11 cellular contexts compared by ENCODE assay signal in genomic region chr1:30088594-30089556, GRCh38.
DNase-seq lines count a peak whose midpoint lies in the region; ATAC-seq and TF ChIP-seq lines count a peak whose summit lies in the region.
"Had no signal": no experiment of that assay in that cellular context is flagged by ENCODE, and none has a peak within 500 bp of the region (broad histone marks: within the 10 kb centered on the region; RNA-seq: fewer than 3 reads in every experiment).

No MANE protein-coding gene starts in this region.

- peaks cover 0 to 3% of the 10 kb centered on the region in 2 donors for H3K4me1 ChIP-seq in gastrocnemius medialis

- H3K9me3 ChIP-seq in gastrocnemius medialis, result peaks cover 0 to 11% (median 0%) of the 10 kb centered on the region in 3 donors

- H3K27ac Mint-ChIP-seq in nephron, result peak overlapping the region in 2 of 3 experiments; percentile 10 to 17
- no peak overlapping the region for H3K27ac Mint-ChIP-seq in immature natural killer cell
- H3K27ac Mint-ChIP-seq: activated CD4-positive, alpha-beta T cell treated with anti-CD3 and anti-CD28 coated beads, Interleukin-2, amount 10 ng/mL, durations not matched to agents 24 days and 14 days had no signal

- TF ChIP-seq CTCF in nephron (IDR thresholded peaks at IDR 0.05; ENCODE audit: unreplicated experiment in 3 of 3), result no peak
- TF ChIP-seq CTCF in gastrocnemius medialis (IDR thresholded peaks at IDR 0.05 in 4 of 5, conservative IDR thresholded peaks at IDR 0.05 in 1 of 5), result no peak

- H3K27me3 ChIP-seq in gastrocnemius medialis, result peaks cover 0 to 4% (median 3%) of the 10 kb centered on the region in 3 donors

- H3K4me3 Mint-ChIP-seq in nephron, result no peak overlapping the region
- H3K4me3 Mint-ChIP-seq in immature natural killer cell, result no peak overlapping the region
- H3K4me3 Mint-ChIP-seq: activated CD4-positive, alpha-beta T cell treated with anti-CD3 and anti-CD28 coated beads, Interleukin-2, amount 10 ng/mL, durations not matched to agents 24 days and 14 days had no signal

- intact Hi-C loops in gastrocnemius medialis (cut with DNase I; ENCODE audit: low total_unique reads), result loop anchor here (5.0 to 10.0 kb wide), 2 partner anchors 294 to 852 kb away; partner anchors contain the start of gene PTPRU

- no peak overlapping the region for H3K4me3 ChIP-seq in gastrocnemius medialis
- H3K4me3 ChIP-seq: breast epithelium had no signal

- H3K36me3 ChIP-seq in gastrocnemius medialis, result no peaks in the 10 kb centered on the region
- H3K36me3 ChIP-seq: breast epithelium had no signal

- TF ChIP-seq POLR2A in gastrocnemius medialis (IDR thresholded peaks at IDR 0.05), result no peak

- ATAC-seq in GM18502 (IDR thresholded peaks at IDR 0.05; ENCODE audit: poor library complexity, unreplicated experiment) (no peak), gastrocnemius medialis (no peak)

- DNase-seq in LoVo (ENCODE audit: low spot score), result peak; percentile 43
- DNase-seq in NCI-H2107 treated with DMSO at 0.1 percent for 48 hours (lab: John Stamatoyannopoulos, UW; ENCODE audit: unreplicated experiment), result peak; percentile 87
- DNase-seq in SHP77 treated with DMSO at 0.1 percent for 48 hours (lab: John Stamatoyannopoulos, UW), result peak; percentile 87
- no peak for DNase-seq in gastrocnemius medialis
- no peak for DNase-seq in immature natural killer cell
- DNase-seq: activated CD4-positive, alpha-beta T cell treated with anti-CD3 and anti-CD28 coated beads, Interleukin-2, amount 10 ng/mL, durations not matched to agents 24 days and 14 days; T-helper 1 cell had no signal

- H3K4me1 Mint-ChIP-seq in nephron (peaks cover 35% of the 10 kb centered on the region), immature natural killer cell (no peaks in the 10 kb centered on the region)
- H3K4me1 Mint-ChIP-seq: activated CD4-positive, alpha-beta T cell treated with anti-CD3 and anti-CD28 coated beads, Interleukin-2, amount 10 ng/mL, durations not matched to agents 24 days and 14 days had no signal

- in situ Hi-C loops in gastrocnemius medialis (cut with MboI; ENCODE audit: low sequenced_read_pairs in 4 of 4), result loop anchor here (10.0 to 25.0 kb wide), 3 partner anchors 294 to 852 kb away; partner anchors contain the start of genes MECR (in 2 of the 4) and PTPRU (in 2 of the 4)

- H3K27ac ChIP-seq in gastrocnemius medialis, result no peak overlapping the region
- H3K27ac ChIP-seq: breast epithelium had no signal

- peaks cover 19% of the 10 kb centered on the region for H3K9me3 Mint-ChIP-seq in nephron
- peaks cover 3 to 25% (median 19%) of the 10 kb centered on the region in 6 donors for H3K9me3 Mint-ChIP-seq in immature natural killer cell

- H3K27me3 Mint-ChIP-seq in nephron (ENCODE audit: low read depth), result peaks cover 28% of the 10 kb centered on the region
- H3K27me3 Mint-ChIP-seq in immature natural killer cell (ENCODE audit: low read depth in 3 of 3), result peaks cover 3 to 9% (median 7%) of the 10 kb centered on the region in 3 donors

- H3K36me3 Mint-ChIP-seq in nephron (ENCODE audit: low read depth) (no peaks in the 10 kb centered on the region), immature natural killer cell (peaks cover 0 to 14% (median 4%) of the 10 kb centered on the region in 3 donors)
- H3K36me3 Mint-ChIP-seq: IgD-negative memory B cell had no signal

Comparison
In these comparisons a context has a peak if more than half of its experiments do, and no peak if none do; other contexts are left out.
1. DNase-seq: peak in LoVo (single experiment), NCI-H2107 treated with DMSO at 0.1 percent for 48 hours (single experiment) and SHP77 treated with DMSO at 0.1 percent for 48 hours (single experiment); none in gastrocnemius medialis (0 of 2) and immature natural killer cell (0 of 3).
2. H3K27ac Mint-ChIP-seq: peak in nephron (2 of 3); none in immature natural killer cell (0 of 6).